In genomic region chr12:20000229-20000869, GRCh38 we compare ENCODE assay signal across 23 cellular contexts.
DNase-seq lines count a peak whose midpoint lies in the region; ATAC-seq, FAIRE-seq and TF ChIP-seq lines count a peak whose summit lies in the region.
"Had no signal": no experiment of that assay in that cellular context is flagged by ENCODE, and none has a peak within 500 bp of the region (broad histone marks: within the 10 kb centered on the region; RNA-seq: fewer than 3 reads in every experiment).

No MANE protein-coding gene starts in this region.

- H3K23ac ChIP-seq in H1 (ENCODE audit: insufficient read length), result no peak overlapping the region

- TF ChIP-seq CTCF in H1 (IDR thresholded peaks at IDR 0.05; ENCODE audit: control extremely low read depth in 1 of 3, insufficient read depth in 1 of 3, low read depth in 1 of 3, low read length in 3 of 3), result no peak
- no peak for TF ChIP-seq CTCF in sigmoid colon (IDR thresholded peaks at IDR 0.05)

- H3K23me2 ChIP-seq in H1 (ENCODE audit: low read depth, low read length), result no peaks in the 10 kb centered on the region

- H3K4ac ChIP-seq in H1 (replicated peaks; ENCODE audit: insufficient read length, low read depth, low read length), result no peak overlapping the region

- H3K27ac ChIP-seq in H1 (ENCODE audit: low read depth, low read length) (no peak overlapping the region), sigmoid colon (no peak overlapping the region)
- H3K27ac ChIP-seq: esophagus squamous epithelium, HL-60, pancreas, testis had no signal

- H3K27me3 Mint-ChIP-seq in activated T-helper 2 cell treated with anti-CD3 and anti-CD28 coated beads, Interferon-gamma antibody, Interleukin-2, Interleukin-4, amounts not matched to agents 10 μg/mL and 5 μg/mL and 100 μg/mL, durations not matched to agents 14 hours and 24 hours and 36 hours (ENCODE audit: low read depth), result no peaks in the 10 kb centered on the region
- H3K27me3 Mint-ChIP-seq: activated naive CD4-positive, alpha-beta T cell treated with anti-CD3 and anti-CD28 coated beads, Interleukin-2, amount 50 U/mL, for 24 hours; CD4-positive, CD25-positive, alpha-beta regulatory T cell; stimulated activated naive B cell treated with anti-CD40 and anti-IgM and Interleukin-4, amounts not matched to agents 10 μg/mL and 1 μg/mL and 100 μg/mL, for 72 hours had no signal

- H3K4me3 Mint-ChIP-seq in activated T-helper 2 cell treated with anti-CD3 and anti-CD28 coated beads, Interferon-gamma antibody, Interleukin-2, Interleukin-4, amounts not matched to agents 10 μg/mL and 5 μg/mL and 100 μg/mL, durations not matched to agents 14 hours and 24 hours and 36 hours (ENCODE audit: low read depth), result no peak overlapping the region
- H3K4me3 Mint-ChIP-seq: activated naive CD4-positive, alpha-beta T cell treated with anti-CD3 and anti-CD28 coated beads, Interleukin-2, amount 50 U/mL, for 24 hours; activated T-cell treated with anti-CD3 and anti-CD28 coated beads, Interleukin-2, amount 50 U/mL, for 4 hours; CD4-positive, CD25-positive, alpha-beta regulatory T cell; stimulated activated naive B cell treated with anti-CD40 and anti-IgM and Interleukin-4, amounts not matched to agents 10 μg/mL and 1 μg/mL and 100 μg/mL, for 72 hours had no signal

- no peak overlapping the region for H2BK15ac ChIP-seq in H1 (ENCODE audit: low read length)

- no peaks in the 10 kb centered on the region for H3K27me3 ChIP-seq in H1 (replicated peaks in 1 of 4; ENCODE audit: control insufficient read depth in 3 of 4, extremely low read depth in 1 of 4, insufficient read depth in 3 of 4, low read length in 3 of 4)
- no peaks in the 10 kb centered on the region for H3K27me3 ChIP-seq in sigmoid colon
- H3K27me3 ChIP-seq: esophagus squamous epithelium, testis had no signal

- no peak overlapping the region for H2AK5ac ChIP-seq in H1 (ENCODE audit: low read depth, low read length)

- peak; percentile 39 for ATAC-seq in left lobe of liver
- no peak for ATAC-seq in HG03175 (IDR thresholded peaks at IDR 0.05; ENCODE audit: unreplicated experiment)
- ATAC-seq: activated T-cell treated with anti-CD3 and anti-CD28 coated beads, Interleukin-2, amount 50 U/mL, for 4 hours; GM12878; pancreas; stimulated activated naive B cell treated with anti-CD40 and anti-IgM and Interleukin-4, amounts not matched to agents 10 μg/mL and 1 μg/mL and 100 μg/mL, for 72 hours had no signal

- no peak overlapping the region for H3K56ac ChIP-seq in H1 (replicated peaks; ENCODE audit: insufficient read length, low read depth, low read length)

- WGBS in H1 (ENCODE audit: extremely low coverage in 1 of 2, insufficient coverage in 1 of 2, insufficient read length in 1 of 2, insufficient replicate concordance in 2 of 2, low coverage in 1 of 2, low lambda C conversion rate in 2 of 2, missing lambda C conversion rate in 1 of 2), 2 experiments, result 82% methylated on average over 4 of the region's 4 CpGs; no CpG with 5 or more reads in 1 of the 2 experiments
- WGBS in sigmoid colon, 2 donors, result 55 to 57% methylated on average over 4 of the region's 4 CpGs

- TF ChIP-seq POLR2A in H1 (IDR thresholded peaks at IDR 0.05; ENCODE audit: control extremely low read depth in 1 of 2, low read depth in 2 of 2, low read length in 2 of 2), result no peak
- no peak for TF ChIP-seq POLR2A in sigmoid colon (IDR thresholded peaks at IDR 0.05)

- no peaks in the 10 kb centered on the region for H3K9me3 ChIP-seq in H1 (ENCODE audit: insufficient read depth in 2 of 2, low read depth in 1 of 2, low read length in 1 of 2)
- no peaks in the 10 kb centered on the region for H3K9me3 ChIP-seq in sigmoid colon
- H3K9me3 ChIP-seq: esophagus squamous epithelium, pancreas, testis had no signal

- no peak overlapping the region for H3K4me2 ChIP-seq in H1 (ENCODE audit: insufficient read depth in 1 of 2, low read depth in 2 of 2, low read length in 2 of 2)

- H2BK20ac ChIP-seq in H1 (ENCODE audit: low read length), result no peak overlapping the region

- CTCF ChIA-PET in H1 (lab: Charles Lee; ENCODE audit: partially characterized antibody), result interaction anchor here (1.0 kb wide), 1 partner anchor 13 kb away, joined by 3 read pairs; no protein-coding TSS in a partner anchor

- no peak overlapping the region for H2BK12ac ChIP-seq in H1 (ENCODE audit: low read depth, low read length)

- H3K14ac ChIP-seq in H1 (ENCODE audit: insufficient read length), result no peak overlapping the region

- H3K36me3 ChIP-seq in H1 (ENCODE audit: control insufficient read depth in 2 of 4, insufficient read depth in 4 of 4, low read length in 3 of 4) (no peaks in the 10 kb centered on the region), sigmoid colon (no peaks in the 10 kb centered on the region)
- H3K36me3 ChIP-seq: esophagus squamous epithelium, pancreas had no signal

- H3K4me3 ChIP-seq in H1 (ENCODE audit: extremely low read depth in 1 of 4, insufficient read depth in 2 of 4, low read depth in 3 of 4, low read length in 4 of 4) (no peak overlapping the region), sigmoid colon (no peak overlapping the region)
- H3K4me3 ChIP-seq: esophagus squamous epithelium, GM12878, pancreas, testis had no signal

- no peak overlapping the region for H4K8ac ChIP-seq in H1 (ENCODE audit: extremely low read depth, insufficient read depth, low read length)

- no peak overlapping the region for H2BK5ac ChIP-seq in H1 (ENCODE audit: low read depth, low read length)

- no peaks in the 10 kb centered on the region for H3K4me1 Mint-ChIP-seq in activated T-helper 2 cell treated with anti-CD3 and anti-CD28 coated beads, Interferon-gamma antibody, Interleukin-2, Interleukin-4, amounts not matched to agents 10 μg/mL and 5 μg/mL and 100 μg/mL, durations not matched to agents 14 hours and 24 hours and 36 hours (ENCODE audit: low read depth)
- H3K4me1 Mint-ChIP-seq: activated naive CD4-positive, alpha-beta T cell treated with anti-CD3 and anti-CD28 coated beads, Interleukin-2, amount 50 U/mL, for 24 hours; CD4-positive, CD25-positive, alpha-beta regulatory T cell; stimulated activated naive B cell treated with anti-CD40 and anti-IgM and Interleukin-4, amounts not matched to agents 10 μg/mL and 1 μg/mL and 100 μg/mL, for 72 hours had no signal

- TF ChIP-seq RAD21 in H1 (IDR thresholded peaks at IDR 0.05 in 1 of 2, conservative IDR thresholded peaks at IDR 0.05 in 1 of 2; ENCODE audit: low read depth in 2 of 2, low read length in 2 of 2), result no peak

- H3K4me1 ChIP-seq in H1 (replicated peaks in 1 of 4; ENCODE audit: control insufficient read depth in 3 of 4, insufficient read depth in 4 of 4, low read length in 3 of 4) (no peaks in the 10 kb centered on the region), sigmoid colon (peaks cover 0 to 4% (median 0%) of the 10 kb centered on the region in 4 donors)
- H3K4me1 ChIP-seq: esophagus squamous epithelium, testis had no signal

- H2AFZ ChIP-seq in H1 (ENCODE audit: low read length), result no peak overlapping the region

- H3K79me2 ChIP-seq in H1 (ENCODE audit: control insufficient read depth in 1 of 2, insufficient read depth in 2 of 2, low read length in 2 of 2), result no peaks in the 10 kb centered on the region

- no peak for FAIRE-seq in H1 (lab: Jason Lieb, UNC)
- FAIRE-seq: GM12878, pancreas had no signal

- POLR2A ChIA-PET in H1 (lab: Charles Lee; ENCODE audit: partially characterized antibody), result no interaction called here

- H3K27ac Mint-ChIP-seq in activated T-helper 2 cell treated with anti-CD3 and anti-CD28 coated beads, Interferon-gamma antibody, Interleukin-2, Interleukin-4, amounts not matched to agents 10 μg/mL and 5 μg/mL and 100 μg/mL, durations not matched to agents 14 hours and 24 hours and 36 hours, result no peak overlapping the region
- H3K27ac Mint-ChIP-seq: activated naive CD4-positive, alpha-beta T cell treated with anti-CD3 and anti-CD28 coated beads, Interleukin-2, amount 50 U/mL, for 24 hours; CD4-positive, CD25-positive, alpha-beta regulatory T cell; stimulated activated naive B cell treated with anti-CD40 and anti-IgM and Interleukin-4, amounts not matched to agents 10 μg/mL and 1 μg/mL and 100 μg/mL, for 72 hours had no signal

- H4K91ac ChIP-seq in H1 (replicated peaks; ENCODE audit: insufficient read length, low read length), result no peak overlapping the region

- peaks cover 8% of the 10 kb centered on the region for H3K9me3 Mint-ChIP-seq in activated T-helper 2 cell treated with anti-CD3 and anti-CD28 coated beads, Interferon-gamma antibody, Interleukin-2, Interleukin-4, amounts not matched to agents 10 μg/mL and 5 μg/mL and 100 μg/mL, durations not matched to agents 14 hours and 24 hours and 36 hours
- H3K9me3 Mint-ChIP-seq: activated T-cell treated with anti-CD3 and anti-CD28 coated beads, Interleukin-2, amount 50 U/mL, for 4 hours had no signal

- no peak overlapping the region for H2BK120ac ChIP-seq in H1 (replicated peaks; ENCODE audit: low read depth, low read length)

- no peaks in the 10 kb centered on the region for H4K20me1 ChIP-seq in H1 (replicated peaks in 1 of 2; ENCODE audit: control insufficient read depth in 1 of 2, insufficient read depth in 2 of 2, low read length in 2 of 2)

- H3K36me3 Mint-ChIP-seq in activated T-helper 2 cell treated with anti-CD3 and anti-CD28 coated beads, Interferon-gamma antibody, Interleukin-2, Interleukin-4, amounts not matched to agents 10 μg/mL and 5 μg/mL and 100 μg/mL, durations not matched to agents 14 hours and 24 hours and 36 hours (ENCODE audit: low read depth), result no peaks in the 10 kb centered on the region
- H3K36me3 Mint-ChIP-seq: activated naive CD4-positive, alpha-beta T cell treated with anti-CD3 and anti-CD28 coated beads, Interleukin-2, amount 50 U/mL, for 24 hours; CD4-positive, CD25-positive, alpha-beta regulatory T cell; stimulated activated naive B cell treated with anti-CD40 and anti-IgM and Interleukin-4, amounts not matched to agents 10 μg/mL and 1 μg/mL and 100 μg/mL, for 72 hours had no signal

- peak; percentile 40 for DNase-seq in DMS153 (lab: John Stamatoyannopoulos, UW)
- DNase-seq in NCI-H1436 treated with DMSO at 0.1 percent for 48 hours (lab: John Stamatoyannopoulos, UW), result peak; percentile 87
- DNase-seq in H1 (ENCODE audit: low read depth in 1 of 2, low spot score in 2 of 2), result no peak
- no peak for DNase-seq in left lobe of liver (ENCODE audit: low spot score)
- no peak for DNase-seq in activated T-helper 2 cell treated with anti-CD3 and anti-CD28 coated beads, Interferon-gamma antibody, Interleukin-2, Interleukin-4, amounts not matched to agents 10 μg/mL and 5 μg/mL and 100 μg/mL, durations not matched to agents 14 hours and 24 hours and 36 hours (ENCODE audit: low spot score)
- no peak for DNase-seq in sigmoid colon
- DNase-seq: activated CD4-positive, CD25-positive, alpha-beta regulatory T cell treated with anti-CD3 and anti-CD28 coated beads, Interleukin-2, amount 50 U/mL, for 72 hours; activated T-cell treated with anti-CD3 and anti-CD28 coated beads, Interleukin-2, amount 50 U/mL, for 4 hours; CD4-positive, CD25-positive, alpha-beta regulatory T cell; cerebellar nuclear complex; DMS 273 treated with DMSO at 0.1 percent for 48 hours; effector memory CD4-positive, alpha-beta T cell; esophagus squamous epithelium; NCI-H1694; NCI-H446; pancreas; stimulated activated CD4-positive, alpha-beta T cell treated with anti-CD3 and anti-CD28 coated beads, Interleukin-1b, Interleukin-23, amount 100 ng/mL, for 48 hours; stimulated activated naive B cell treated with anti-CD40 and anti-IgM and Interleukin-4, amounts not matched to agents 10 μg/mL and 1 μg/mL and 100 μg/mL, for 72 hours; testis had no signal

- no peak overlapping the region for H3K9ac ChIP-seq in H1 (replicated peaks in 1 of 4; ENCODE audit: extremely low read depth in 1 of 4, low read depth in 3 of 4, low read length in 3 of 4)

- TF ChIP-seq EP300 in H1 (IDR thresholded peaks at IDR 0.05; ENCODE audit: borderline replicate concordance in 1 of 2, low read depth in 2 of 2, low read length in 2 of 2) (no peak), sigmoid colon (IDR thresholded peaks at IDR 0.05) (no peak)

- no peak overlapping the region for H4K5ac ChIP-seq in H1 (ENCODE audit: insufficient read length, low read depth, low read length)

- no peaks in the 10 kb centered on the region for H3K79me1 ChIP-seq in H1 (ENCODE audit: low read depth, low read length)

- no peak overlapping the region for H3K18ac ChIP-seq in H1 (ENCODE audit: extremely low read depth, low read length)

- intact Hi-C loops in activated T-helper 2 cell treated with anti-CD3 and anti-CD28 coated beads, Interferon-gamma antibody, Interleukin-2, Interleukin-4, amounts not matched to agents 10 μg/mL and 5 μg/mL and 100 μg/mL, durations not matched to agents 14 hours and 24 hours and 36 hours (cut with micrococcal nuclease), result no loop called here
- intact Hi-C loops in sigmoid colon (cut with DNase I), result no loop called here

Comparison
In these comparisons a context has a peak if more than half of its experiments do, and no peak if none do; other contexts are left out.
1. DNase-seq: peak in DMS153 (single experiment) and NCI-H1436 treated with DMSO at 0.1 percent for 48 hours (single experiment); none in H1 (0 of 2), left lobe of liver (single experiment), activated T-helper 2 cell treated with anti-CD3 and anti-CD28 coated beads, Interferon-gamma antibody, Interleukin-2, Interleukin-4, amounts not matched to agents 10 μg/mL and 5 μg/mL and 100 μg/mL, durations not matched to agents 14 hours and 24 hours and 36 hours (single experiment) and sigmoid colon (single experiment).